Comparison of ENCODE assay signal across 27 cellular contexts in genomic region chr1:61645476-61645875, GRCh38.
"Had no signal": no experiment of that assay in that cellular context is flagged by ENCODE, and none has a peak within 500 bp of the region (broad histone marks: within the 10 kb centered on the region; RNA-seq: fewer than 3 reads in every experiment).

No MANE protein-coding gene starts in this region.

- H3K27me3 ChIP-seq: esophagus squamous epithelium, sigmoid colon, stomach, tibial nerve, upper lobe of right lung, uterus had no signal

- H3K36me3 ChIP-seq: esophagus squamous epithelium, neural progenitor cell, sigmoid colon, stomach, thoracic aorta, tibial nerve, upper lobe of right lung, uterus had no signal

- H3K4me3 Mint-ChIP-seq: effector memory CD8-positive, alpha-beta T cell; mesothelial cell of epicardium; naive thymus-derived CD4-positive, alpha-beta T cell; nephron; neural progenitor cell; stimulated activated effector memory CD8-positive, alpha-beta T cell treated with anti-CD3 and anti-CD28 coated beads, Interleukin-12 subunit alpha, Interleukin-12 subunit beta, amount 100 ng/mL, for 72 hours had no signal

- H3K9me3 Mint-ChIP-seq: effector memory CD8-positive, alpha-beta T cell; mesothelial cell of epicardium; naive thymus-derived CD4-positive, alpha-beta T cell; nephron; neural progenitor cell; stimulated activated effector memory CD8-positive, alpha-beta T cell treated with anti-CD3 and anti-CD28 coated beads, Interleukin-12 subunit alpha, Interleukin-12 subunit beta, amount 100 ng/mL, for 72 hours had no signal

- ATAC-seq: effector memory CD8-positive, alpha-beta T cell; left lobe of liver; naive thymus-derived CD4-positive, alpha-beta T cell; psoas muscle; right cardiac atrium; stimulated activated effector memory CD8-positive, alpha-beta T cell treated with anti-CD3 and anti-CD28 coated beads, Interleukin-12 subunit alpha, Interleukin-12 subunit beta, amount 100 ng/mL, for 72 hours; upper lobe of right lung had no signal

- H3K27ac ChIP-seq: coronary artery, esophagus squamous epithelium, neural progenitor cell, psoas muscle, sigmoid colon, stomach, thoracic aorta, tibial nerve, upper lobe of right lung, uterus had no signal

- H3K9me3 ChIP-seq: esophagus squamous epithelium, psoas muscle, sigmoid colon, stomach, thoracic aorta, tibial nerve, upper lobe of right lung, uterus had no signal

- H3K36me3 Mint-ChIP-seq: mesothelial cell of epicardium; naive thymus-derived CD4-positive, alpha-beta T cell; neural progenitor cell; stimulated activated effector memory CD8-positive, alpha-beta T cell treated with anti-CD3 and anti-CD28 coated beads, Interleukin-12 subunit alpha, Interleukin-12 subunit beta, amount 100 ng/mL, for 72 hours had no signal

- H3K9ac ChIP-seq: neural progenitor cell had no signal

- H2AFZ ChIP-seq: neural progenitor cell had no signal

- DNase-seq: dermis blood vessel endothelial cell; effector memory CD8-positive, alpha-beta T cell; erythroblast; esophagus squamous epithelium; foreskin melanocyte; hypothalamus; kidney; mesenchymal stem cell; naive thymus-derived CD4-positive, alpha-beta T cell; psoas muscle; right cardiac atrium; sigmoid colon; stimulated activated CD4-positive, alpha-beta T cell treated with anti-CD3 and anti-CD28 coated beads, Interleukin-2, amount 100 ng/mL, for 24 hours; stimulated activated CD4-positive, alpha-beta T cell treated with anti-CD3 and anti-CD28 coated beads, Interleukin-4, amount 100 ng/mL, for 24 hours; stimulated activated naive CD4-positive, alpha-beta T cell treated with Interleukin-2 at 50 U/mL for 16 hours; stomach; upper lobe of right lung; uterus had no signal

- H3K4me1 Mint-ChIP-seq: neural progenitor cell had no signal

- H3K4me2 ChIP-seq: neural progenitor cell had no signal

- H3K4me3 ChIP-seq: coronary artery, esophagus squamous epithelium, lung, neural progenitor cell, psoas muscle, sigmoid colon, stomach, thoracic aorta, tibial nerve, upper lobe of right lung, uterus had no signal

- H3K4me1 ChIP-seq: neural progenitor cell, psoas muscle, upper lobe of right lung had no signal

- H3K27ac Mint-ChIP-seq: effector memory CD8-positive, alpha-beta T cell; mesothelial cell of epicardium; naive thymus-derived CD4-positive, alpha-beta T cell; nephron; neural progenitor cell; stimulated activated effector memory CD8-positive, alpha-beta T cell treated with anti-CD3 and anti-CD28 coated beads, Interleukin-12 subunit alpha, Interleukin-12 subunit beta, amount 100 ng/mL, for 72 hours had no signal
